Comparison of ENCODE assay signal across 8 cellular contexts in genomic region chr4:1548812-1549637, GRCh38.
DNase-seq lines count a peak whose midpoint lies in the region; FAIRE-seq and TF ChIP-seq lines count a peak whose summit lies in the region.
"Not testable (repeated sequence)": the region's sequence is repeated elsewhere in the genome, so short reads cannot be mapped to it uniquely, and the experiment has no call there.

No MANE protein-coding gene starts in this region.

- H3K36me3 Mint-ChIP-seq in activated naive CD4-positive, alpha-beta T cell treated with anti-CD3 and anti-CD28 coated beads for 36 hours (ENCODE audit: low read depth) = not testable (repeated sequence)

- H3K9me3 ChIP-seq in fibroblast of lung (ENCODE audit: control insufficient read depth, insufficient read depth, low read depth, low read length) = not testable (repeated sequence)

- intact Hi-C loops in activated naive CD4-positive, alpha-beta T cell treated with anti-CD3 and anti-CD28 coated beads for 36 hours (cut with micrococcal nuclease) = not testable (repeated sequence)

- not testable (repeated sequence) for H3K36me3 ChIP-seq in fibroblast of lung (ENCODE audit: control insufficient read depth, insufficient read depth, low read length)

- not testable (repeated sequence) for H3K9ac ChIP-seq in fibroblast of lung (ENCODE audit: insufficient read depth, low read length)

- H3K79me2 ChIP-seq in fibroblast of lung (ENCODE audit: control insufficient read depth, insufficient read depth, low read length) = not testable (repeated sequence)

- not testable (repeated sequence) for H4K20me1 ChIP-seq in fibroblast of lung (ENCODE audit: control insufficient read depth, extremely low read depth, insufficient read depth, low read length)

- H3K4me3 Mint-ChIP-seq in activated naive CD4-positive, alpha-beta T cell treated with anti-CD3 and anti-CD28 coated beads for 36 hours = not testable (repeated sequence)

- peaks cover 14% of the 10 kb centered on the region for H3K4me1 Mint-ChIP-seq in activated naive CD4-positive, alpha-beta T cell treated with anti-CD3 and anti-CD28 coated beads for 36 hours (ENCODE audit: low read depth)

- not testable (repeated sequence) for H3K27ac ChIP-seq in 22Rv1; VCaP; fibroblast of lung (ENCODE audit: insufficient read depth, low read length)

- not testable (repeated sequence) for H3K27me3 Mint-ChIP-seq in activated naive CD4-positive, alpha-beta T cell treated with anti-CD3 and anti-CD28 coated beads for 36 hours (ENCODE audit: low read depth)

- not testable (repeated sequence) for H3K27me3 ChIP-seq in fibroblast of lung (ENCODE audit: control insufficient read depth, insufficient read depth, low read length)

- TF ChIP-seq POLR2A in GM12892 (IDR thresholded peaks at IDR 0.05; ENCODE audit: low read depth, low read length) = not testable (repeated sequence)

- H3K4me1 ChIP-seq in fibroblast of lung (ENCODE audit: control insufficient read depth, extremely low read depth, insufficient read depth, low read length) = not testable (repeated sequence)

- DNase-seq in GM12892 (ENCODE audit: insufficient read length) (peak; percentile 71), fibroblast of lung (ENCODE audit: low read depth in 2 of 2) (peak; percentile 2 to 20), midbrain (lab: John Stamatoyannopoulos, UW) (peak; percentile 4)
- DNase-seq in LNCaP clone FGC (ENCODE audit: low read depth) = not testable (repeated sequence)
- DNase-seq in activated naive CD4-positive, alpha-beta T cell treated with anti-CD3 and anti-CD28 coated beads for 36 hours = peak; percentile 61
- peak; percentile 63 for DNase-seq in stimulated activated CD4-positive, alpha-beta T cell treated with anti-CD3 and anti-CD28 coated beads, Interleukin-4, amount 100 ng/mL, for 24 hours

- peak overlapping the region; percentile 28 for H3K4me2 ChIP-seq in fibroblast of lung (ENCODE audit: extremely low read depth, insufficient read depth, low read length)

- H3K4me3 ChIP-seq in LNCaP clone FGC (ENCODE audit: low read depth, low read length); fibroblast of lung (replicated peaks in 1 of 4; ENCODE audit: control extremely low read depth in 1 of 4, insufficient read depth in 1 of 4, low read depth in 3 of 4, low read length in 4 of 4): not testable (repeated sequence)

- not testable (repeated sequence) for H3K27ac Mint-ChIP-seq in activated naive CD4-positive, alpha-beta T cell treated with anti-CD3 and anti-CD28 coated beads for 36 hours

- TF ChIP-seq CTCF in 22Rv1 (IDR thresholded peaks at IDR 0.05) (peak; percentile 94), LNCaP clone FGC (IDR thresholded peaks at IDR 0.05; ENCODE audit: control insufficient read depth, extremely low read depth, insufficient read depth) (peak; percentile 64), VCaP (conservative IDR thresholded peaks at IDR 0.05) (peak; percentile 93), fibroblast of lung (conservative IDR thresholded peaks at IDR 0.05 in 1 of 2, IDR thresholded peaks at IDR 0.05 in 1 of 2; ENCODE audit: low read depth in 1 of 2, low read length in 2 of 2) (peak; percentile 77)

- CTCF ChIA-PET in activated naive CD4-positive, alpha-beta T cell treated with anti-CD3 and anti-CD28 coated beads for 36 hours (lab: Charles Lee) = interaction anchor here (0.6 to 1.7 kb wide), 9 partner anchors 9 to 666 kb away, joined by 3 to 5 read pairs (median 3); partner anchors contain the start of genes GAK and TMEM175

- FAIRE-seq in GM12892 (lab: Jason Lieb, UNC) = peak; percentile 27

- not testable (repeated sequence) for H3K9me3 Mint-ChIP-seq in activated naive CD4-positive, alpha-beta T cell treated with anti-CD3 and anti-CD28 coated beads for 36 hours

- not testable (repeated sequence) for H2AFZ ChIP-seq in fibroblast of lung (ENCODE audit: low read length)
